ENCODE assay signal across 8 cellular contexts in genomic region chr6:47134476-47135189, GRCh38.
A peak's percentile ranks its signal among the peaks of the same experiment; 100 is the strongest.
DNase-seq lines count a peak whose midpoint lies in the region; ATAC-seq and TF ChIP-seq lines count a peak whose summit lies in the region.

No MANE protein-coding gene starts in this region.

- peaks cover 2% of the 10 kb centered on the region for H3K9me3 Mint-ChIP-seq in Calu3 (ENCODE audit: low read depth, unreplicated experiment)

- peak overlapping the region; percentile 94 for H3K27ac Mint-ChIP-seq in Calu3 (ENCODE audit: unreplicated experiment)

- CTCF ChIA-PET in Calu3 (lab: Charles Lee), result interaction anchor here (0.7 to 0.8 kb wide), 3 partner anchors 99 to 723 kb away, joined by 4 to 7 read pairs (median 4); no protein-coding TSS in a partner anchor

- TF ChIP-seq CTCF in Calu3 (IDR thresholded peaks at IDR 0.05; ENCODE audit: unreplicated experiment), result no peak

- ATAC-seq in left lobe of liver (peak; percentile 17), GM19324 (IDR thresholded peaks at IDR 0.05; ENCODE audit: low FRiP score, unreplicated experiment) (no peak)

- BruUV-seq in Calu3 (replicated peaks; lab: Mats Ljungman, UMichigan), result no TSS peak

- DNase-seq in Calu3 (peak; percentile 52), NCI-H1930 (lab: John Stamatoyannopoulos, UW) (peak; percentile 59 to 78), amniotic stem cell (lab: John Stamatoyannopoulos, UW) (peak; percentile 73), left lobe of liver (ENCODE audit: low spot score) (no peak), 8988T (no peak), NCI-H2107 (lab: John Stamatoyannopoulos, UW) (no peak)
- no peak for DNase-seq in activated T-cell treated with anti-CD3 and anti-CD28 coated beads, Interleukin-2, amount 50 U/mL, for 48 hours

- H3K4me1 Mint-ChIP-seq in Calu3 (ENCODE audit: low read depth, unreplicated experiment), result peaks cover 81% of the 10 kb centered on the region

- H3K36me3 Mint-ChIP-seq in Calu3 (ENCODE audit: insufficient read depth, unreplicated experiment), result peaks cover 22% of the 10 kb centered on the region

- no peaks in the 10 kb centered on the region for H3K27me3 Mint-ChIP-seq in Calu3 (ENCODE audit: unreplicated experiment)

- intact Hi-C loops in Calu3 (cut with micrococcal nuclease; ENCODE audit: unreplicated experiment), result loop anchor here (1.0 to 2.0 kb wide), 3 partner anchors 30 to 54 kb away; no protein-coding TSS in a partner anchor

- peak overlapping the region; percentile 18 for H3K4me3 Mint-ChIP-seq in Calu3 (ENCODE audit: low read depth, unreplicated experiment)

Comparison
In these comparisons a context has a peak if more than half of its experiments do, and no peak if none do; other contexts are left out.
1. DNase-seq: peak in Calu3 (single experiment), NCI-H1930 (2 of 2) and amniotic stem cell (single experiment); none in left lobe of liver (single experiment), 8988T (single experiment), NCI-H2107 (single experiment) and activated T-cell treated with anti-CD3 and anti-CD28 coated beads, Interleukin-2, amount 50 U/mL, for 48 hours (0 of 2).